ENCODE assay signal across 13 cellular contexts in genomic region chr3:197753263-197753662, GRCh38. TPM values are rescaled to one million over a fixed set of nuclear protein-coding genes. Genes with fewer than 3 reads are reported as not detected.
DNase-seq lines count a peak whose midpoint lies in the region; ATAC-seq and TF ChIP-seq lines count a peak whose summit lies in the region.
"Had no signal": no experiment of that assay in that cellular context is flagged by ENCODE, and none has a peak within 500 bp of the region (broad histone marks: within the 10 kb centered on the region; RNA-seq: fewer than 3 reads in every experiment).

No MANE protein-coding gene starts in this region.

- no peaks in the 10 kb centered on the region for H3K9me3 ChIP-seq in CD4-positive, CD25-positive, alpha-beta regulatory T cell (ENCODE audit: control insufficient read depth in 2 of 2, low read length in 2 of 2)
- H3K9me3 ChIP-seq in OCI-LY1 (ENCODE audit: low read length): no peaks in the 10 kb centered on the region

- peaks cover 26% of the 10 kb centered on the region for H3K4me1 ChIP-seq in ACC112 (ENCODE audit: control insufficient read depth, insufficient read depth, low read length, unreplicated experiment)
- H3K4me1 ChIP-seq in CD4-positive, CD25-positive, alpha-beta regulatory T cell (ENCODE audit: control insufficient read depth, insufficient read depth, low read length, poor library complexity, severe bottlenecking): peaks cover 47% of the 10 kb centered on the region
- H3K4me1 ChIP-seq in OCI-LY1 (ENCODE audit: insufficient read depth, low read length, severe bottlenecking): peaks cover 51% of the 10 kb centered on the region

- H2AFZ ChIP-seq in ACC112 (ENCODE audit: low read length, unreplicated experiment): no peak overlapping the region
- H2AFZ ChIP-seq in OCI-LY1 (ENCODE audit: low read length): no peak overlapping the region

- no peaks in the 10 kb centered on the region for H4K20me1 ChIP-seq in OCI-LY1 (ENCODE audit: insufficient read depth, low read length)

- H3K36me3 ChIP-seq in ACC112 (ENCODE audit: insufficient read depth, low read length) (peaks cover 16% of the 10 kb centered on the region), OCI-LY1 (ENCODE audit: insufficient read depth, low read length) (peaks cover 24% of the 10 kb centered on the region)
- H3K36me3 ChIP-seq in CD4-positive, CD25-positive, alpha-beta regulatory T cell (ENCODE audit: control insufficient read depth, insufficient read depth, low read length): peaks cover 15% of the 10 kb centered on the region

- H3K79me2 ChIP-seq in ACC112 (ENCODE audit: control insufficient read depth, insufficient read depth, low read length, unreplicated experiment) (peaks cover 68% of the 10 kb centered on the region), OCI-LY1 (ENCODE audit: insufficient read depth, low read length) (peaks cover 70% of the 10 kb centered on the region)

- no peak overlapping the region for H3K27ac Mint-ChIP-seq in CD4-positive, CD25-positive, alpha-beta regulatory T cell
- H3K27ac Mint-ChIP-seq: stimulated activated naive B cell treated with anti-CD40 and anti-IgM and Interleukin-4, amounts not matched to agents 10 μg/mL and 1 μg/mL and 100 μg/mL, for 72 hours had no signal

- peak overlapping the region; percentile 88 for H3K4me2 ChIP-seq in OCI-LY1 (ENCODE audit: low read length)

- no peak for DNase-seq in CD4-positive, CD25-positive, alpha-beta regulatory T cell
- DNase-seq in fibroblast of pulmonary artery (ENCODE audit: low read depth): peak; percentile 20
- DNase-seq in NCI-H524 (lab: John Stamatoyannopoulos, UW): no peak
- no peak for DNase-seq in NCI-H2196 treated with DMSO at 0.1 percent for 48 hours (lab: John Stamatoyannopoulos, UW; ENCODE audit: unreplicated experiment)
- DNase-seq: foreskin melanocyte; NCI-H510A treated with DMSO at 0.1 percent for 48 hours; stimulated activated naive B cell treated with anti-CD40 and anti-IgM and Interleukin-4, amounts not matched to agents 10 μg/mL and 1 μg/mL and 100 μg/mL, for 72 hours had no signal

- H3K4me1 Mint-ChIP-seq in CD4-positive, CD25-positive, alpha-beta regulatory T cell: peaks cover 34 to 62% (median 50%) of the 10 kb centered on the region in 4 donors

- H3K9me2 ChIP-seq in OCI-LY1 (ENCODE audit: low read depth, low read length): no peaks in the 10 kb centered on the region

- ATAC-seq in CD4-positive, CD25-positive, alpha-beta regulatory T cell (ENCODE audit: low read depth in 2 of 2): no peak
- ATAC-seq in HG03520 (IDR thresholded peaks at IDR 0.05; ENCODE audit: unreplicated experiment): no peak
- no peak for ATAC-seq in HG02798 (IDR thresholded peaks at IDR 0.05; ENCODE audit: poor library complexity, unreplicated experiment)
- ATAC-seq: activated naive CD4-positive, alpha-beta T cell treated with anti-CD3 and anti-CD28 coated beads, Interleukin-2, amount 50 U/mL, for 72 hours; stimulated activated naive B cell treated with anti-CD40 and anti-IgM and Interleukin-4, amounts not matched to agents 10 μg/mL and 1 μg/mL and 100 μg/mL, for 72 hours had no signal

- peaks cover 4% of the 10 kb centered on the region; the same call in 1 of the 2 replicates for H3F3A ChIP-seq in OCI-LY1 (ENCODE audit: insufficient read depth, low read length)

- H3K27me3 Mint-ChIP-seq in CD4-positive, CD25-positive, alpha-beta regulatory T cell: peaks cover 4% of the 10 kb centered on the region
- H3K27me3 Mint-ChIP-seq: stimulated activated naive B cell treated with anti-CD40 and anti-IgM and Interleukin-4, amounts not matched to agents 10 μg/mL and 1 μg/mL and 100 μg/mL, for 72 hours had no signal

- TF ChIP-seq CTCF in OCI-LY1 (IDR thresholded peaks at IDR 0.05; ENCODE audit: low read length): no peak; the same call in 1 of the 2 replicates
- TF ChIP-seq CTCF in fibroblast of pulmonary artery (IDR thresholded peaks at IDR 0.05; ENCODE audit: low read length, missing control alignments): peak; percentile 11

- H3K36me3 Mint-ChIP-seq in CD4-positive, CD25-positive, alpha-beta regulatory T cell: peaks cover 3% of the 10 kb centered on the region

- H3K4me3 ChIP-seq in ACC112 (ENCODE audit: low read depth, low read length) (0 out of 2 replicates have a peak overlapping the region, but pooled peaks have one; percentile 8), OCI-LY1 (ENCODE audit: low read depth, low read length, poor library complexity, severe bottlenecking) (peak overlapping the region; percentile 88), fibroblast of pulmonary artery (replicated peaks; ENCODE audit: low read depth, low read length) (no peak overlapping the region)
- peak overlapping the region; percentile 9 for H3K4me3 ChIP-seq in CD4-positive, CD25-positive, alpha-beta regulatory T cell (ENCODE audit: low read depth, low read length)
- H3K4me3 ChIP-seq: SK-N-MC had no signal

- H3K27ac ChIP-seq in ACC112 (ENCODE audit: low read depth, low read length) (no peak overlapping the region), OCI-LY1 (ENCODE audit: low read depth, low read length, poor library complexity, severe bottlenecking) (peak overlapping the region; percentile 91)
- no peak overlapping the region for H3K27ac ChIP-seq in CD4-positive, CD25-positive, alpha-beta regulatory T cell (ENCODE audit: insufficient read depth, low read length, poor library complexity, severe bottlenecking)
- H3K27ac ChIP-seq: SK-N-MC had no signal

- no peak overlapping the region for H3K9ac ChIP-seq in OCI-LY1 (ENCODE audit: low read length)

- H3K9me3 Mint-ChIP-seq in CD4-positive, CD25-positive, alpha-beta regulatory T cell: peaks cover 0 to 2% (median 0%) of the 10 kb centered on the region in 7 donors
- H3K9me3 Mint-ChIP-seq: activated naive CD4-positive, alpha-beta T cell treated with anti-CD3 and anti-CD28 coated beads, Interleukin-2, amount 50 U/mL, for 72 hours; stimulated activated naive B cell treated with anti-CD40 and anti-IgM and Interleukin-4, amounts not matched to agents 10 μg/mL and 1 μg/mL and 100 μg/mL, for 72 hours had no signal

- H3K27me3 ChIP-seq in ACC112 (ENCODE audit: insufficient read depth, low read length) (no peaks in the 10 kb centered on the region), OCI-LY1 (ENCODE audit: insufficient read depth, low read length) (no peaks in the 10 kb centered on the region)
- H3K27me3 ChIP-seq in CD4-positive, CD25-positive, alpha-beta regulatory T cell (ENCODE audit: control insufficient read depth, insufficient read depth, low read length): no peaks in the 10 kb centered on the region

- H3K4me3 Mint-ChIP-seq in CD4-positive, CD25-positive, alpha-beta regulatory T cell: peak overlapping the region; percentile 36 to 73 (median 48)

RNA-seq across cellular contexts. Expression of gene FYTTD1, which starts 3.6 kb away (rescaled TPM):
- total RNA-seq in CD4-positive, CD25-positive, alpha-beta regulatory T cell: 42.2 TPM
- polyA plus RNA-seq in CD4-positive, CD25-positive, alpha-beta regulatory T cell: 10 to 100 TPM; 75.5 to 91.0 (median 85.8) TPM

RNA-seq across cellular contexts. Expression of gene RUBCN, which starts 16.6 kb away (rescaled TPM):
- 58.5 TPM for total RNA-seq in CD4-positive, CD25-positive, alpha-beta regulatory T cell
- 10 to 100 TPM; 17.5 to 28.2 (median 19.5) TPM for polyA plus RNA-seq in CD4-positive, CD25-positive, alpha-beta regulatory T cell

RNA-seq across cellular contexts. Expression of gene LRCH3, which starts 37.8 kb away (rescaled TPM):
- total RNA-seq in CD4-positive, CD25-positive, alpha-beta regulatory T cell: 66.1 TPM
- polyA plus RNA-seq in CD4-positive, CD25-positive, alpha-beta regulatory T cell: 10 to 100 TPM; 12.2 to 19.6 (median 16.1) TPM
